In the genomic region with DNA sequence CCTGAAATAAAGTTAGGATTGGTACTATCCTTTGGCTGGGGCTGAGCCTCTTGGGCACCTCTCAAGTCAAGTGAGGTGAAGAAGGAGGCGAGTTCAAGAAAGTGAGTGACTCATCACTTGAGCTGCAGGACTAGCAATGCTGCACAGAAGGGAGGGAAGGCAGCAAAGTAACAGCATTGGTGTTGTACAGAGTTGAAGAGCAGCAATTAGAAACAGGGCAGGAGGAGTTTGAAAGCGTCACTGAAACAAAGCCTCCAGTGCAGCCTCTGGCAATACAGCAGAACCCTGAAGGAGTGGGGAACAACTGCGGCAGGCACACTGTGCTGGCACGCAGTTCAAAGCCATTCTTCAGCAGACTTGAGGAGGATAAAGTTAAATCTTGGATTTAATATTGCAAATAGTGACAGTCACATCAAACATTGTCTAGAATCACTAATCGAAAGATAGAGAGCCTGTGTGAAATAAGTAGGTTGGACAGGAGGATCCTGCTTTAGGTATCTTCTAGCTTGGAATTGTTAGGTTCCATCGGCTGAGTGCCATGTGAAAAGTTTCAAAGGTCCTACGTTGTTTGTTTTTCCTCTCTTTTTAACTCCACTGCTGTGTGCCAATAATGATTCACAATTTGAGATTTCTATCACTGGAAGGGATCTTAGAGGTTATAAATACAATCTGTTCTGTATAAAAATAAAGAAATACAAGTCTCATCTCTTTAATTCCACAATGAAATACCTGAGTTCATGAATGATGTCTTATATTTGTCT, we compare ENCODE assay signal across 10 cellular contexts.
DNase-seq lines count a peak whose midpoint lies in the region; ATAC-seq and TF ChIP-seq lines count a peak whose summit lies in the region.
"Had no signal": no experiment of that assay in that cellular context is flagged by ENCODE, and none has a peak within 500 bp of the region (broad histone marks: within the 10 kb centered on the region; RNA-seq: fewer than 3 reads in every experiment).

No MANE protein-coding gene starts in this region.

- peak overlapping the region; percentile 66 for H2AFZ ChIP-seq in ACC112 (ENCODE audit: low read length, unreplicated experiment)

- H3K27ac ChIP-seq in ACC112 (ENCODE audit: low read depth, low read length) = no peak overlapping the region; the same call in 1 of the 2 replicates
- no peak overlapping the region for H3K27ac ChIP-seq in body of pancreas
- H3K27ac ChIP-seq in lower lobe of right lung = no peak overlapping the region

- 53% methylated on average over 7 of the region's 7 CpGs for WGBS in body of pancreas, 2 donors

- no peaks in the 10 kb centered on the region for H3K79me2 ChIP-seq in ACC112 (ENCODE audit: control insufficient read depth, insufficient read depth, low read length, unreplicated experiment)

- TF ChIP-seq POLR2A in body of pancreas (IDR thresholded peaks at IDR 0.05) = no peak

- intact Hi-C loops in body of pancreas (cut with DNase I) = no loop called here
- intact Hi-C loops in lower lobe of right lung (cut with DNase I) = no loop called here

- ATAC-seq in HG02798 (IDR thresholded peaks at IDR 0.05; ENCODE audit: poor library complexity, unreplicated experiment) (peak; percentile 58), body of pancreas (peak; percentile 27), lower lobe of right lung (peak; percentile 94 to 95)

- DNase-seq in body of pancreas (peak in 1 of 4 donors; percentile 12), lower lobe of right lung (peak; percentile 54), ureter (ENCODE audit: low spot score) (no peak), HK-2 (ENCODE audit: unreplicated experiment) (no peak), COLO829 (ENCODE audit: low spot score) (no peak)
- no peak for DNase-seq in activated CD4-positive, alpha-beta T cell treated with anti-CD3 and anti-CD28 coated beads, Interleukin-2, amount 50 U/mL, for 4 hours
- DNase-seq: COR-L47, SHP77 treated with DMSO at 0.1 percent for 48 hours had no signal

- peak overlapping the region; percentile 28; the same call in 1 of the 2 replicates for H3K4me3 ChIP-seq in ACC112 (ENCODE audit: low read depth, low read length)
- H3K4me3 ChIP-seq in body of pancreas = no peak overlapping the region
- H3K4me3 ChIP-seq in lower lobe of right lung = no peak overlapping the region

- H3K27me3 ChIP-seq in ACC112 (ENCODE audit: insufficient read depth, low read length) (no peaks in the 10 kb centered on the region), body of pancreas (no peaks in the 10 kb centered on the region), lower lobe of right lung (ENCODE audit: low read depth) (no peaks in the 10 kb centered on the region)

- H3K36me3 ChIP-seq in ACC112 (ENCODE audit: insufficient read depth, low read length) (no peaks in the 10 kb centered on the region), body of pancreas (replicated peaks in 1 of 2; ENCODE audit: insufficient read depth in 1 of 2, low read depth in 2 of 2) (no peaks in the 10 kb centered on the region), lower lobe of right lung (no peaks in the 10 kb centered on the region)

- H3K4me1 ChIP-seq in ACC112 (ENCODE audit: control insufficient read depth, insufficient read depth, low read length, unreplicated experiment) (peaks cover 8% of the 10 kb centered on the region), body of pancreas (peaks cover 5% of the 10 kb centered on the region), lower lobe of right lung (no peaks in the 10 kb centered on the region)

- TF ChIP-seq CTCF in body of pancreas (IDR thresholded peaks at IDR 0.05) (no peak), lower lobe of right lung (IDR thresholded peaks at IDR 0.05) (no peak)

- H3K9me3 ChIP-seq in body of pancreas (no peaks in the 10 kb centered on the region), lower lobe of right lung (no peaks in the 10 kb centered on the region)

Comparison
In these comparisons a context has a peak if more than half of its experiments do, and no peak if none do; other contexts are left out.
1. ATAC-seq: peak in every context shown above with its lines; median percentile 94 in lower lobe of right lung; 58 in HG02798; 27 in body of pancreas.